21 cellular contexts compared by ENCODE assay signal in genomic region chr3:141608438-141608837, GRCh38.
"Had no signal": no experiment of that assay in that cellular context is flagged by ENCODE, and none has a peak within 500 bp of the region (broad histone marks: within the 10 kb centered on the region; RNA-seq: fewer than 3 reads in every experiment).

No MANE protein-coding gene starts in this region.

- H3K27me3 ChIP-seq: brain microvascular endothelial cell, foreskin keratinocyte, pancreas, suprapubic skin, tibial nerve had no signal

- H3K36me3 ChIP-seq: pancreas had no signal

- H3K9me3 ChIP-seq: pancreas, psoas muscle, suprapubic skin, tibial nerve had no signal

- H3K4me3 Mint-ChIP-seq: mesothelial cell of epicardium had no signal

- H3K27ac ChIP-seq: brain microvascular endothelial cell, foreskin keratinocyte, pancreas, psoas muscle, suprapubic skin, tibial nerve, VCaP had no signal

- H3K4me3 ChIP-seq: pancreas, psoas muscle, suprapubic skin, tibial nerve had no signal

- H3K4me1 ChIP-seq: pancreas, psoas muscle, suprapubic skin, tibial nerve had no signal

- ATAC-seq: foreskin keratinocyte, pancreas, psoas muscle had no signal

- DNase-seq: activated CD4-positive, alpha-beta T cell treated with anti-CD3 and anti-CD28 coated beads for 4 hours; activated CD4-positive, alpha-beta T cell treated with anti-CD3 and anti-CD28 coated beads, Interleukin-2, amount 50 U/mL, for 4 hours; activated naive CD4-positive, alpha-beta T cell; activated T-cell treated with anti-CD3 and anti-CD28 coated beads, Interleukin-2, amount 50 U/mL, for 1 hour; amniotic stem cell; brain microvascular endothelial cell; caudate nucleus; foreskin keratinocyte; kidney glomerular epithelial cell; mammary epithelial cell; nucleus accumbens; pancreas; psoas muscle; stimulated activated CD4-positive, alpha-beta T cell treated with anti-CD3 and anti-CD28 coated beads, Interleukin-15, amount 100 ng/mL, for 24 hours; stimulated activated CD4-positive, alpha-beta T cell treated with anti-CD3 and anti-CD28 coated beads, Interleukin-2, amount 100 ng/mL, for 24 hours; stimulated activated naive CD4-positive, alpha-beta T cell; T-helper 1 cell had no signal
